1 cellular context compared by ENCODE assay signal in genomic region chr6:52389264-52389625, GRCh38.
TF ChIP-seq lines count a peak whose summit lies in the region.

No MANE protein-coding gene starts in this region.

TF ChIP-seq in HepG2, 621 proteins besides CTCF, POLR2A, EP300 and RAD21 (continued from another document):
- TF ChIP-seq, protein P1, sequence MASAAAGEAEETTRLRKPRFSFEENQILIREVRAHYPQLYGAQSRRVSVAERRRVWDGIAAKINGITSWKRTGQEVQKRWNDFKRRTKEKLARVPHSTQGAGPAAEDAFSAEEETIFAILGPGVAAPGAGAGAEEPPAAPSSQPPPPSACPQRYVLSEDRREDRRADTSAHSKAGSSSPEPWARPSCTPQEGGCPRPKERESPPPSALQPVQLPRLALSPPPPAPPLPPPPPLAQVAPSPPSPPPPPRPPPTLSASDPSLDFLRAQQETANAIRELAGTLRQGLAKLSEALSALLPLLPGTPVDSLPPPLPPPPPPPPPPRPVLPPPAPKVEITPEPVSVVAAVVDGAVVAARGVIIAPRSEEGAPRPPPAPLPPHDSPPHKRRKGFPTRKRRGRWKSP (CRISPR knock-in tag; IDR thresholded peaks at IDR 0.05) = peak; percentile 60; the same call in 1 of the 2 replicates
- TF ChIP-seq ELF3 (CRISPR knock-in tag; IDR thresholded peaks at IDR 0.05) = peak; percentile 5; the same call in 1 of the 2 replicates
- TF ChIP-seq PATZ1 (CRISPR knock-in tag; IDR thresholded peaks at IDR 0.05) = 0 out of 2 replicates have a peak, but pooled peaks have one; percentile 6
